ENCODE assay signal across 8 cellular contexts in genomic region chr5:155728146-155728856, GRCh38.
A peak's percentile ranks its signal among the peaks of the same experiment; 100 is the strongest.
DNase-seq lines count a peak whose midpoint lies in the region; ATAC-seq and TF ChIP-seq lines count a peak whose summit lies in the region.

No MANE protein-coding gene starts in this region.

- H3K27ac Mint-ChIP-seq in effector memory CD8-positive, alpha-beta T cell: no peak overlapping the region
- no peak overlapping the region for H3K27ac Mint-ChIP-seq in activated CD8-positive, alpha-beta memory T cell treated with anti-CD3 and anti-CD28 coated beads, Interleukin-2, amount 10 ng/mL, durations not matched to agents 7 days and 5 days

- peaks cover 42 to 74% of the 10 kb centered on the region in 2 donors for H3K27me3 Mint-ChIP-seq in effector memory CD8-positive, alpha-beta T cell
- peaks cover 43% of the 10 kb centered on the region for H3K27me3 Mint-ChIP-seq in activated CD8-positive, alpha-beta memory T cell treated with anti-CD3 and anti-CD28 coated beads, Interleukin-2, amount 10 ng/mL, durations not matched to agents 7 days and 5 days

- peaks cover 5 to 18% of the 10 kb centered on the region in 2 donors for H3K4me1 ChIP-seq in thoracic aorta (ENCODE audit: control insufficient read depth in 1 of 2, low read depth in 2 of 2)

- H3K27me3 ChIP-seq in thoracic aorta (replicated peaks; ENCODE audit: insufficient read depth): no peaks in the 10 kb centered on the region

- H3K4me1 Mint-ChIP-seq in effector memory CD8-positive, alpha-beta T cell (ENCODE audit: low read depth in 2 of 2): peaks cover 5 to 16% of the 10 kb centered on the region in 2 donors
- H3K4me1 Mint-ChIP-seq in activated CD8-positive, alpha-beta memory T cell treated with anti-CD3 and anti-CD28 coated beads, Interleukin-2, amount 10 ng/mL, durations not matched to agents 7 days and 5 days: no peaks in the 10 kb centered on the region

- CTCF ChIA-PET in activated CD8-positive, alpha-beta memory T cell treated with anti-CD3 and anti-CD28 coated beads, Interleukin-2, amount 10 ng/mL, durations not matched to agents 7 days and 5 days (lab: Charles Lee): no interaction called here

- peak overlapping the region; percentile 63 to 84 for H3K4me3 Mint-ChIP-seq in effector memory CD8-positive, alpha-beta T cell
- no peak overlapping the region for H3K4me3 Mint-ChIP-seq in activated CD8-positive, alpha-beta memory T cell treated with anti-CD3 and anti-CD28 coated beads, Interleukin-2, amount 10 ng/mL, durations not matched to agents 7 days and 5 days

- WGBS in lower leg skin, 2 donors: 0 to 1% methylated on average over 14 to 42 of the region's 83 CpGs

- intact Hi-C loops in lower leg skin (cut with DNase I; ENCODE audit: low total_unique reads): no loop called here

- no peak for TF ChIP-seq POLR2A in lower leg skin (IDR thresholded peaks at IDR 0.05)

- no peaks in the 10 kb centered on the region for H3K9me3 ChIP-seq in thoracic aorta

- H3K4me3 ChIP-seq in AG10803 (ENCODE audit: low read length) (peak overlapping the region; percentile 75), lower leg skin (ENCODE audit: low read depth, poor library complexity, severe bottlenecking) (peak overlapping the region; percentile 5), thoracic aorta (peak overlapping the region; percentile 65)

- TF ChIP-seq CTCF in AG10803 (conservative IDR thresholded peaks at IDR 0.05; ENCODE audit: low read length): no peak
- TF ChIP-seq CTCF in lower leg skin (IDR thresholded peaks at IDR 0.05): no peak
- TF ChIP-seq CTCF in thoracic aorta (IDR thresholded peaks at IDR 0.05): no peak

- DNase-seq in AG10803 (ENCODE audit: low read depth) (peak; percentile 76), NCI-H2171 (lab: John Stamatoyannopoulos, UW) (peak; percentile 37), lower leg skin (ENCODE audit: low spot score in 2 of 2) (peak in 1 of 2 donors; percentile 84), thoracic aorta (ENCODE audit: low spot score) (no peak)
- DNase-seq in effector memory CD8-positive, alpha-beta T cell: peak in 1 of 3 experiments; percentile 27
- no peak for DNase-seq in activated CD8-positive, alpha-beta memory T cell treated with anti-CD3 and anti-CD28 coated beads, Interleukin-2, amount 10 ng/mL, durations not matched to agents 7 days and 5 days

- H3K27ac ChIP-seq in thoracic aorta: no peak overlapping the region

- peak; percentile 73 for ATAC-seq in effector memory CD8-positive, alpha-beta T cell (replicated peaks)
- ATAC-seq in thoracic aorta (ENCODE audit: insufficient number of reproducible peaks, low FRiP score, low read depth): no peak
- no peak for ATAC-seq in activated CD8-positive, alpha-beta memory T cell treated with anti-CD3 and anti-CD28 coated beads, Interleukin-2, amount 10 ng/mL, durations not matched to agents 7 days and 5 days
- ATAC-seq in HG03039 (IDR thresholded peaks at IDR 0.05; ENCODE audit: unreplicated experiment): no peak
- ATAC-seq in HG03469 (IDR thresholded peaks at IDR 0.05; ENCODE audit: unreplicated experiment): no peak

- H3K9me3 Mint-ChIP-seq in effector memory CD8-positive, alpha-beta T cell: peaks cover 0 to 2% of the 10 kb centered on the region in 2 donors
- no peaks in the 10 kb centered on the region for H3K9me3 Mint-ChIP-seq in activated CD8-positive, alpha-beta memory T cell treated with anti-CD3 and anti-CD28 coated beads, Interleukin-2, amount 10 ng/mL, durations not matched to agents 7 days and 5 days (ENCODE audit: low read depth)

- no peaks in the 10 kb centered on the region for H3K36me3 Mint-ChIP-seq in effector memory CD8-positive, alpha-beta T cell (ENCODE audit: insufficient read depth)
- no peaks in the 10 kb centered on the region for H3K36me3 Mint-ChIP-seq in activated CD8-positive, alpha-beta memory T cell treated with anti-CD3 and anti-CD28 coated beads, Interleukin-2, amount 10 ng/mL, durations not matched to agents 7 days and 5 days

- no peaks in the 10 kb centered on the region for H3K36me3 ChIP-seq in thoracic aorta

Comparison
In these comparisons a context has a peak if more than half of its experiments do, and no peak if none do; other contexts are left out.
1. DNase-seq: peak in AG10803 (single experiment) and NCI-H2171 (single experiment); none in thoracic aorta (single experiment) and activated CD8-positive, alpha-beta memory T cell treated with anti-CD3 and anti-CD28 coated beads, Interleukin-2, amount 10 ng/mL, durations not matched to agents 7 days and 5 days (single experiment).
2. H3K4me3 ChIP-seq: peak in every context shown above with its lines; median percentile 75 in AG10803; 65 in thoracic aorta; 5 in lower leg skin.